Comparison of ENCODE assay signal across 8 cellular contexts in the genomic region with DNA sequence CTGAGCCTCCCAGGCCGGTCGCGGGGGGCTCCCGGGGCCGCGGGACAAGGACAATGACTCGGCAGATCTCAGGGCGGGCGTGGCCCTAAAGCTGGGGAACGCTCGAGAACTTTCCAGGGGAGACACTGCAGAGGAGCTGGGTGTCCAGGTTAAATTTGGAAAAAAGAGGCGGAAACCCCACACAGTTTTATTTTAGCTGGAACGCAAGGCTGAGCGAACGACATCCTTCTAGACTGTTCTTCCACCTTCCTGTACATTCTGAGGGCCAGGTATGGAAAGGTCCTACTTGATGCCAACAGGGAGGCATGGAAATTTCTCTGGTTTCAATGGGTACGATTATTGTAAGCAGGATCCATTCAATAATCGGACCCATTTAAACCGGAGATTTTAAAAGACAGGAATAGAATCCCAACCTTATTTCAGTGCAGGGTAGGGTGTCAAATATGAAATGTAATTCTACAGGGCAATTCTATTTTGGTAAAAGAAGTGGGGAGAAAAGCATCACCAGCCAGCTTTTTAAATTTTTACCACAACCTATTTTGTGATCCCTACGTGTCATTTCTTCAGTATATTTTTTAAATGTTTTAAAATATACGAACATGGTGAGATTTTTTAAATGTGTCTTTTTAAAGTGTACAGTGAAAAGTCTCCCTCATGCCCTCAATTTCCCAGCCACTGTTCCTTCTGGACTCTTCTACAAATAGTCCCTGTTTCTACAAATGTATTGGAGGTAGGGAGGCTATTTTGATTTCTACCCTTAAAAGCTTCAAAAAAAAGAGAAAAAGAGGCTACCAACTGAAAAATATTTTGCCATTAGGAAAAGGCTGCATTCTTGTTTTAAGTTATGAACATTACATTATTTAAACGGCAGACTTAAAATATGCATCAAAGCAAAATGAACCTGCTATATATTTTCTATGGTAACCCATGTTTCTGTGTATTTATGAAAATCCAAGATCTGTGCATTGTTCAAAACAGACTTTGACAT. TPM values are rescaled to one million over a fixed set of nuclear protein-coding genes. Genes with fewer than 3 reads are reported as not detected.
DNase-seq lines count a peak whose midpoint lies in the region; ATAC-seq and TF ChIP-seq lines count a peak whose summit lies in the region.

No MANE protein-coding gene starts in this region.

- H3K9ac ChIP-seq in IMR-90 (ENCODE audit: low read depth, low read length) (peak overlapping the region; percentile 99), mammary epithelial cell (ENCODE audit: insufficient read depth, low read length) (peak overlapping the region; percentile 98), subcutaneous abdominal adipose tissue (ENCODE audit: low read length in 5 of 5) (peak overlapping the region; percentile 97 to 100 (median 99))

- H3K23ac ChIP-seq in IMR-90 (ENCODE audit: low read depth, low read length), result peak overlapping the region; percentile 100

- no peak for TF ChIP-seq POLR2A in IMR-90 (IDR thresholded peaks at IDR 0.05; ENCODE audit: low read depth, low read length)

- CTCF ChIA-PET in IMR-90 (lab: Yijun Ruan, JAX) (interaction anchor here (0.6 to 3.9 kb wide), 2 partner anchors 9 to 24 kb away, joined by 4 to 25 read pairs; no protein-coding TSS in a partner anchor), mammary epithelial cell (lab: Charles Lee; ENCODE audit: low non-redundant PET) (no interaction called here)

- dilution Hi-C loops in IMR-90 (cut with HindIII; ENCODE audit: low sequenced_read_pairs, unreplicated experiment), result no loop called here
- dilution Hi-C loops in mammary epithelial cell (cut with HindIII; ENCODE audit: low sequenced_read_pairs), result loop anchor here (5.0 kb wide), 1 partner anchor 48 kb away; no protein-coding TSS in a partner anchor

- H4K8ac ChIP-seq in IMR-90 (ENCODE audit: low read depth in 2 of 2, low read length in 2 of 2), result peak overlapping the region; percentile 84 to 93

- peak overlapping the region; percentile 100 for H3K14ac ChIP-seq in IMR-90 (replicated peaks; ENCODE audit: low read depth, low read length)

- TF ChIP-seq RAD21 in IMR-90 (IDR thresholded peaks at IDR 0.05; ENCODE audit: low read length), result no peak

- H2BK15ac ChIP-seq in IMR-90 (ENCODE audit: low read depth, low read length), result peak overlapping the region; percentile 96

- H3K4me1 ChIP-seq in IMR-90 (ENCODE audit: control insufficient read depth, insufficient read depth, low read length), result peaks cover 13% of the 10 kb centered on the region
- peaks cover 34% of the 10 kb centered on the region for H3K4me1 ChIP-seq in mammary epithelial cell (ENCODE audit: insufficient read depth, low read length)
- H3K4me1 ChIP-seq in subcutaneous abdominal adipose tissue (ENCODE audit: control insufficient read depth in 5 of 5, insufficient read depth in 5 of 5, low read length in 5 of 5), result peaks cover 14 to 74% (median 66%) of the 10 kb centered on the region in 5 donors

- H3K9me3 ChIP-seq in IMR-90 (ENCODE audit: control insufficient read depth, insufficient read depth, low read length) (no peaks in the 10 kb centered on the region), mammary epithelial cell (replicated peaks; ENCODE audit: insufficient read depth, low read length) (no peaks in the 10 kb centered on the region), subcutaneous abdominal adipose tissue (ENCODE audit: control insufficient read depth in 5 of 5, low read length in 5 of 5) (no peaks in the 10 kb centered on the region)

- POLR2A ChIA-PET in IMR-90 (lab: Charles Lee; ENCODE audit: unreplicated experiment), result interaction anchor here (0.5 to 1.6 kb wide), 7 partner anchors 19 to 1284 kb away, joined by 4 to 12 read pairs (median 6); no protein-coding TSS in a partner anchor

- peaks cover 7% of the 10 kb centered on the region for H3K27me3 Mint-ChIP-seq in T-helper 2 cell treated with Interferon-gamma antibody and Interleukin-4, amounts not matched to agents 5 μg/mL and 100 μg/mL, for 36 hours (ENCODE audit: low read depth)

- TF ChIP-seq CTCF in IMR-90 (conservative IDR thresholded peaks at IDR 0.05; ENCODE audit: low read depth, low read length), result no peak
- no peak for TF ChIP-seq CTCF in mammary epithelial cell (conservative IDR thresholded peaks at IDR 0.05 in 1 of 2, IDR thresholded peaks at IDR 0.05 in 1 of 2; ENCODE audit: extremely low read depth in 1 of 2, insufficient read depth in 1 of 2, low read depth in 1 of 2, low read length in 2 of 2)
- no peak for TF ChIP-seq CTCF in omental fat pad (IDR thresholded peaks at IDR 0.05)

- H3K27me3 ChIP-seq in IMR-90 (ENCODE audit: control insufficient read depth, insufficient read depth, low read length) (no peaks in the 10 kb centered on the region), mammary epithelial cell (ENCODE audit: insufficient read depth, low read length) (no peaks in the 10 kb centered on the region), subcutaneous abdominal adipose tissue (ENCODE audit: control insufficient read depth in 5 of 5, insufficient read depth in 4 of 5, low read length in 5 of 5) (no peaks in the 10 kb centered on the region)

- peak overlapping the region; percentile 86 for H3K4me3 Mint-ChIP-seq in T-helper 2 cell treated with Interferon-gamma antibody and Interleukin-4, amounts not matched to agents 5 μg/mL and 100 μg/mL, for 36 hours

- H3K18ac ChIP-seq in IMR-90 (ENCODE audit: low read depth, low read length), result peak overlapping the region; percentile 97

- peaks cover 49% of the 10 kb centered on the region for H3K79me2 ChIP-seq in mammary epithelial cell (ENCODE audit: insufficient read depth, low read length)

- H3K4me1 Mint-ChIP-seq in T-helper 2 cell treated with Interferon-gamma antibody and Interleukin-4, amounts not matched to agents 5 μg/mL and 100 μg/mL, for 36 hours (ENCODE audit: low read depth), result peaks cover 65% of the 10 kb centered on the region

- H3K27ac ChIP-seq in IMR-90 (ENCODE audit: insufficient read depth, low read length) (peak overlapping the region; percentile 99), mammary epithelial cell (ENCODE audit: insufficient read depth, low read depth, low read length) (peak overlapping the region; percentile 100), subcutaneous abdominal adipose tissue (ENCODE audit: low read depth, low read length) (peak overlapping the region; percentile 100)

- peak overlapping the region; percentile 98 for H3K4me2 ChIP-seq in IMR-90 (ENCODE audit: low read depth, low read length)
- H3K4me2 ChIP-seq in mammary epithelial cell (ENCODE audit: insufficient read depth, low read depth, low read length), result peak overlapping the region; percentile 90

- peak overlapping the region; percentile 98 for H3K27ac Mint-ChIP-seq in T-helper 2 cell treated with Interferon-gamma antibody and Interleukin-4, amounts not matched to agents 5 μg/mL and 100 μg/mL, for 36 hours

- ATAC-seq in IMR-90 (ENCODE audit: low read depth) (peak; percentile 1), left lobe of liver (peak; percentile 23), omental fat pad (ENCODE audit: low FRiP score) (no peak)

- H3K79me1 ChIP-seq in IMR-90 (ENCODE audit: low read depth in 1 of 2, low read length in 2 of 2), result peaks cover 5 to 32% of the 10 kb centered on the region in 2 experiments; a peak in 3 of 4 replicates

- peak overlapping the region; percentile 98 for H2BK20ac ChIP-seq in IMR-90 (ENCODE audit: low read depth, low read length)

- peak overlapping the region; percentile 97 for H2AK9ac ChIP-seq in IMR-90 (replicated peaks; ENCODE audit: low read depth, low read length, poor library complexity)

- intact Hi-C loops in IMR-90 (cut with micrococcal nuclease) (loop anchor here (2.0 kb wide), 1 partner anchor 23 kb away; no protein-coding TSS in a partner anchor), mammary epithelial cell (cut with micrococcal nuclease) (loop anchor here (2.0 kb wide), 1 partner anchor 149 kb away; a partner anchor contains a TSS)

- H3K56ac ChIP-seq in IMR-90 (ENCODE audit: extremely low read depth, insufficient read depth, low read length), result peak overlapping the region; percentile 100

- peak overlapping the region; percentile 100 for H2AK5ac ChIP-seq in IMR-90 (ENCODE audit: low read depth, low read length)

- H3K36me3 ChIP-seq in IMR-90 (ENCODE audit: control insufficient read depth, insufficient read depth, low read length), result peaks cover 24% of the 10 kb centered on the region
- peaks cover 14% of the 10 kb centered on the region for H3K36me3 ChIP-seq in mammary epithelial cell (ENCODE audit: insufficient read depth, low read length)
- H3K36me3 ChIP-seq in subcutaneous abdominal adipose tissue (ENCODE audit: control insufficient read depth in 5 of 5, insufficient read depth in 5 of 5, low read length in 5 of 5), result peaks cover 9 to 31% (median 27%) of the 10 kb centered on the region in 5 donors

- H3K9me3 Mint-ChIP-seq in T-helper 2 cell treated with Interferon-gamma antibody and Interleukin-4, amounts not matched to agents 5 μg/mL and 100 μg/mL, for 36 hours, result no peaks in the 10 kb centered on the region

- peak overlapping the region; percentile 98 for H4K91ac ChIP-seq in IMR-90 (ENCODE audit: insufficient read depth, low read depth, low read length)

- H2AFZ ChIP-seq in IMR-90 (replicated peaks; ENCODE audit: low read length, poor library complexity) (peak overlapping the region; percentile 99), mammary epithelial cell (ENCODE audit: low read depth, low read length) (no peak overlapping the region)

- H3K9me1 ChIP-seq in IMR-90 (ENCODE audit: insufficient read depth, low read length), result peaks cover 19% of the 10 kb centered on the region

- in situ Hi-C loops in IMR-90 (cut with MboI; ENCODE audit: low sequenced_read_pairs), result no loop called here
- in situ Hi-C loops in mammary epithelial cell (cut with MboI; ENCODE audit: low sequenced_read_pairs in 2 of 2), result no loop called here

- peak overlapping the region; percentile 100 for H2BK120ac ChIP-seq in IMR-90 (ENCODE audit: low read depth, low read length)

- peaks cover 38% of the 10 kb centered on the region for H3K36me3 Mint-ChIP-seq in T-helper 2 cell treated with Interferon-gamma antibody and Interleukin-4, amounts not matched to agents 5 μg/mL and 100 μg/mL, for 36 hours (ENCODE audit: low read depth)

- H4K20me1 ChIP-seq in IMR-90 (ENCODE audit: insufficient read depth, low read length) (peaks cover 38% of the 10 kb centered on the region), mammary epithelial cell (ENCODE audit: insufficient read depth, low read length) (peaks cover 18% of the 10 kb centered on the region)

- DNase-seq in T-helper 2 cell treated with Interferon-gamma antibody and Interleukin-4, amounts not matched to agents 5 μg/mL and 100 μg/mL, for 36 hours (ENCODE audit: low spot score), result peak; percentile 37
- DNase-seq in T-helper 2 cell (no peak), IMR-90 (peak; percentile 21), mammary epithelial cell (peak; percentile 68), left lobe of liver (ENCODE audit: low spot score) (peak; percentile 78), omental fat pad (ENCODE audit: low spot score) (no peak), DMS153 treated with DMSO at 0.1 percent for 48 hours (lab: John Stamatoyannopoulos, UW; ENCODE audit: unreplicated experiment) (no peak)

- peak overlapping the region; percentile 69 for H3K4me3 ChIP-seq in IMR-90 (ENCODE audit: insufficient read depth, low read depth, low read length)
- H3K4me3 ChIP-seq in mammary epithelial cell (replicated peaks in 1 of 3; ENCODE audit: insufficient read depth in 1 of 3, low read depth in 2 of 3, low read length in 3 of 3), result peak overlapping the region; percentile 82 to 98 (median 96)
- peak overlapping the region; percentile 83 to 100 (median 98) for H3K4me3 ChIP-seq in subcutaneous abdominal adipose tissue (ENCODE audit: low read depth in 1 of 5, low read length in 5 of 5)

- peak overlapping the region; percentile 99 for H4K5ac ChIP-seq in IMR-90 (ENCODE audit: low read depth, low read length)

- peak overlapping the region; percentile 100 for H3K4ac ChIP-seq in IMR-90 (ENCODE audit: low read depth, low read length)

- H2BK5ac ChIP-seq in IMR-90 (ENCODE audit: low read depth, low read length, poor library complexity, severe bottlenecking), result peak overlapping the region; percentile 99

- no CpG with 5 or more reads among the region's 21 CpGs for WGBS in IMR-90 (ENCODE audit: extremely low coverage in 2 of 2, insufficient read length in 1 of 2), 2 experiments
- WGBS in mammary epithelial cell (ENCODE audit: low coverage, missing lambda C conversion rate), result 6% methylated on average over 18 of the region's 21 CpGs

- BruUV-seq in IMR-90 (replicated peaks; lab: Mats Ljungman, UMichigan) (TSS peak; percentile 85), mammary epithelial cell (replicated peaks; lab: Mats Ljungman, UMichigan) (TSS peak; percentile 75)

RNA-seq across cellular contexts. Expression of a gene that starts 1.1 kb away (rescaled TPM):
- total RNA-seq in IMR-90 (2012; rRNA removed) (2,742 and 4,320 TPM in 2 replicates), mammary epithelial cell (1,000 to 10,000 TPM; 1,187 to 2,186 TPM), left lobe of liver (436 TPM), omental fat pad (1,000 to 10,000 TPM; 1,220 to 2,129 (median 1,369) TPM)
- polyA plus RNA-seq in IMR-90 (2012; rRNA removed) (2,042 and 2,259 TPM in 2 replicates), mammary epithelial cell (3,278 TPM)
- polyA plus RNA-seq in IMR-90 (2012; cell fraction: cytosol; rRNA removed), result 1,014 and 1,274 TPM in 2 replicates
- polyA plus RNA-seq in IMR-90 (2012; cell fraction: nucleus; rRNA removed; ENCODE audit: low replicate concordance), result 915 and 1,106 TPM in 2 replicates
- 2,197 TPM for polyA minus RNA-seq in mammary epithelial cell

RNA-seq across cellular contexts. Expression of a gene that starts 51.9 kb away (rescaled TPM):
- total RNA-seq in IMR-90 (2012; rRNA removed), result 3.0 and 3.6 TPM in 2 replicates
- polyA plus RNA-seq in IMR-90 (2012; rRNA removed), result 24.8 and 27.0 TPM in 2 replicates
- polyA plus RNA-seq in IMR-90 (2012; cell fraction: cytosol; rRNA removed), result 20.5 and 47.8 TPM in 2 replicates
- 36.2 and 109 TPM in 2 replicates for polyA plus RNA-seq in IMR-90 (2012; cell fraction: nucleus; rRNA removed; ENCODE audit: low replicate concordance)
- total RNA-seq in mammary epithelial cell, result 10 to 100 TPM; 44.8 to 60.9 TPM
- polyA plus RNA-seq in mammary epithelial cell, result 122 TPM
- 117 TPM for polyA minus RNA-seq in mammary epithelial cell
- 170 TPM for total RNA-seq in left lobe of liver
- total RNA-seq in omental fat pad, result 10 to 100 TPM; 24.2 to 79.4 (median 59.4) TPM

Comparison
In these comparisons a context has a peak if more than half of its experiments do, and no peak if none do; other contexts are left out.
1. DNase-seq: peak in T-helper 2 cell treated with Interferon-gamma antibody and Interleukin-4, amounts not matched to agents 5 μg/mL and 100 μg/mL, for 36 hours (single experiment), IMR-90 (single experiment), mammary epithelial cell (single experiment) and left lobe of liver (single experiment); none in T-helper 2 cell (0 of 5), omental fat pad (single experiment) and DMS153 treated with DMSO at 0.1 percent for 48 hours (single experiment).
2. Peak in every context shown above with its lines, with median percentiles within 50 percentile points of each other: H3K27ac ChIP-seq, H3K4me3 ChIP-seq and H3K9ac ChIP-seq.